Comparison of ENCODE assay signal across 23 cellular contexts in the genomic region with DNA sequence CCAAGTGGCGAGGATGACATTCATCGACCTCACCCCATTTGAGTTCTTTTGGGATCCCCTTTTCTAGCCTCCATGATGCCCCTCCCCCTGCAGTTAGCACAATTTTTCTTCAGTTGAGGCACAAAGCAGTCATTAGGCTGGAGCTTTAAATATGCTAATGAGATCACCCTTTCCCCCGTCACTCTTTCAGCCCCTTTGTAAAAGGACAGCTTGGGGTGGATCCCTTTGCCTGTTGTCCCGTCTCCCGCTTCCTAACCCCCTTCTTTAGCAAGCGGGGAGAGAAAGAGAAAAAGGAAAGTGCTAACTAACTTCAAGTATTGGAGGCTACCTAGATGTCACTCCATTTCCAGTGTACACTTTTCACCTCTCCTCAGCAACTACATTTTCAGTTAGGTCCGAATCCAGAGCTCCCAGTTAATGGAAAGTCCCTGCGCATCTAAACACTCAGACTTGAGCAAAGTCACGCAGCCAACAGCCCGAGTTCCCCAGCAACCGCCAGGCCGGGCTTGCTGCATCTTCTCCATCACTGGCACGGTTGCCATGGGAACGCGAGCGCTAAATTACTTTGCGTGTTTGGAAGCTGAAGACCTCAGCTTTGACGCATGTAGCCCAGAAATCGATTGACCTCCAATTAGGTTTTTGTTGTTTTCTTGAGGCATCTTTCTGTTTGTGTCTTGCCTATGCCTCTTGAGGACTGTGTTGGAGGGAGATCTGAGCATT.
DNase-seq lines count a peak whose midpoint lies in the region; ATAC-seq and TF ChIP-seq lines count a peak whose summit lies in the region.
"Had no signal": no experiment of that assay in that cellular context is flagged by ENCODE, and none has a peak within 500 bp of the region (broad histone marks: within the 10 kb centered on the region; RNA-seq: fewer than 3 reads in every experiment).

No MANE protein-coding gene starts in this region.

- peak overlapping the region; percentile 31 to 92 (median 57) for H3K27ac Mint-ChIP-seq in brain
- H3K27ac Mint-ChIP-seq: effector memory CD8-positive, alpha-beta T cell; type B pancreatic cell had no signal

- peak overlapping the region; percentile 76 for H3K27ac ChIP-seq in HUES48 (ENCODE audit: low read depth, low read length)
- H3K27ac ChIP-seq: cardiac muscle cell, heart left ventricle, Peyer's patch, SK-N-MC, stomach had no signal

- no peak overlapping the region for H3K9ac ChIP-seq in HUES48 (ENCODE audit: low read depth, low read length)

- peak in 29 of 51 donors; percentile 0 to 53 (median 26) for DNase-seq in hypothalamus (lab: John Stamatoyannopoulos, UW)
- peak in 37 of 56 donors; percentile 0 to 73 (median 20) for DNase-seq in nucleus accumbens (lab: John Stamatoyannopoulos, UW)
- no peak for DNase-seq in activated effector memory CD4-positive, alpha-beta T cell treated with Interleukin-2 at 50 U/mL for 16 hours
- no peak for DNase-seq in NCI-H510A (lab: John Stamatoyannopoulos, UW)
- no peak for DNase-seq in NCI-H1694 treated with DMSO at 0.1 percent for 48 hours (lab: John Stamatoyannopoulos, UW)
- DNase-seq: activated CD4-positive, alpha-beta T cell treated with anti-CD3 and anti-CD28 coated beads for 48 hours; activated CD8-positive, alpha-beta memory T cell treated with anti-CD3 and anti-CD28 coated beads, Interleukin-2, amount 50 U/mL, for 4 hours; DND-41; effector memory CD8-positive, alpha-beta T cell; heart left ventricle; mammary epithelial cell; naive thymus-derived CD4-positive, alpha-beta T cell; Peyer's patch; small intestine; stimulated activated CD4-positive, alpha-beta T cell treated with anti-CD3 and anti-CD28 coated beads, Interleukin-4, amount 100 ng/mL, for 1 hour; stomach; T1000 had no signal

- H3K27me3 ChIP-seq in HUES48 (ENCODE audit: control insufficient read depth, insufficient read depth, low read length): no peaks in the 10 kb centered on the region
- H3K27me3 ChIP-seq: cardiac muscle cell, Peyer's patch had no signal

- TF ChIP-seq CTCF in brain (conservative IDR thresholded peaks at IDR 0.05): no peak

- H3K4me1 ChIP-seq in HUES48 (ENCODE audit: control insufficient read depth, insufficient read depth, low read length): peaks cover 29% of the 10 kb centered on the region
- H3K4me1 ChIP-seq: Peyer's patch had no signal

- H3K9me3 ChIP-seq in HUES48 (ENCODE audit: control insufficient read depth, insufficient read depth, low read length): no peaks in the 10 kb centered on the region; the same call in 1 of the 2 replicates
- H3K9me3 ChIP-seq: heart left ventricle, Peyer's patch, stomach had no signal

- H3K36me3 Mint-ChIP-seq in brain: no peaks in the 10 kb centered on the region
- H3K36me3 Mint-ChIP-seq: naive thymus-derived CD4-positive, alpha-beta T cell; type B pancreatic cell had no signal

- H3K4me3 ChIP-seq in HUES48 (ENCODE audit: low read depth, low read length): peak overlapping the region; percentile 32; the same call in 1 of the 2 replicates
- H3K4me3 ChIP-seq: cardiac muscle cell, heart left ventricle, Peyer's patch, SK-N-MC, stomach had no signal

- H3K36me3 ChIP-seq in HUES48 (ENCODE audit: control insufficient read depth, insufficient read depth, low read length): no peaks in the 10 kb centered on the region
- H3K36me3 ChIP-seq: cardiac muscle cell, heart left ventricle, Peyer's patch, stomach had no signal

- H3K4me3 Mint-ChIP-seq in brain: peak overlapping the region; percentile 22 to 70 (median 68)
- H3K4me3 Mint-ChIP-seq: effector memory CD8-positive, alpha-beta T cell; naive thymus-derived CD4-positive, alpha-beta T cell; type B pancreatic cell had no signal

- peaks cover 60% of the 10 kb centered on the region for H3K4me1 Mint-ChIP-seq in brain

- no peak for ATAC-seq in GM19467 (IDR thresholded peaks at IDR 0.05; ENCODE audit: unreplicated experiment)
- ATAC-seq: effector memory CD8-positive, alpha-beta T cell; heart left ventricle; naive thymus-derived CD4-positive, alpha-beta T cell had no signal

- peaks cover 6% of the 10 kb centered on the region for H3K27me3 Mint-ChIP-seq in brain
- H3K27me3 Mint-ChIP-seq: effector memory CD8-positive, alpha-beta T cell; type B pancreatic cell had no signal

- peaks cover 0 to 11% (median 0%) of the 10 kb centered on the region in 5 experiments for H3K9me3 Mint-ChIP-seq in brain
- H3K9me3 Mint-ChIP-seq: effector memory CD8-positive, alpha-beta T cell had no signal

Comparison
In these comparisons a context has a peak if more than half of its experiments do, and no peak if none do; other contexts are left out.
1. DNase-seq: peak in hypothalamus (29 of 51) and nucleus accumbens (37 of 56); none in activated effector memory CD4-positive, alpha-beta T cell treated with Interleukin-2 at 50 U/mL for 16 hours (single experiment), NCI-H510A (single experiment) and NCI-H1694 treated with DMSO at 0.1 percent for 48 hours (single experiment).